Comparison of ENCODE assay signal across 1 cellular context in the genomic region with DNA sequence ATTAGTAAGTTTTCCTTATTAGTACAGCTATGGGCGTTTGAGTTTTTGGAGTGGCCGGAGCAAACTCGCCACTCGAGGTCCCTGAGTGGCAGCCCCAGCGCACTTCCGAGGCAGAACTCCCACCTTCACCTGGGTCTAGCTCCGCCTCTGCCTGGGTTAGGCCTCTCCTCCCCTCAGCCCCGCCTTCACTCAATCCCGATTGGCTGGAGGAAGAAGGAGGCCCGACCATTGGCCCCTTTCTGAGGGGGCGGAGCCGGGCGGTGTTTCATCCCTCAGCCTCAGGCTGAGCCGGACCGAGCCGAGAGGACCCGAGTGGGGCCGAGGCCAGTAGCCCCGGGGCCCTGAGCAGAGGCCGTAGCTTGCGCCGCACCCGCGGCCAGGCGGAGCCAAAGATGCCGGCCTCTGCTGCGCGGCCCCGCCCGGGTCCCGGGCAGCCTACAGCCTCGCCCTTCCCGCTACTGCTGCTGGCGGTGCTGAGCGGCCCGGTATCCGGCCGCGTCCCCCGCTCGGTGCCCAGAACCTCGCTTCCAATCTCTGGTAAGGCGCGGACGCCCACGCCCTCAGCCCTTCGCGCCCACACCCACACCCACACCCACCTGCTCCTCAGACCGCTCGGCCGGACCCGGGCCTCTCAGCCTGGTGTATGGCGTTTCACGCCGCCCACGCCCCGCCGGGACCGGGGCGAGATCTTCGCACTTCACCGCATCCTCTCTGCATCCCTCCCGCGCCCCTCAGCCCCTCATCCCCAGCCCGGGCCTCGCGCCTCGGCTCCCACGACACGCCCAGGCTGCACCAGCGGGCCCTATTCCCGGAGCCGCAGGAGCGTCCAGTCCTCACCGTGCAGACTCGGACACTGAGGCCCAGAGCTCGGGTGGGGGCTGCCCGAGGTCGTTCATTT.
TF ChIP-seq lines count a peak whose summit lies in the region.

A gene with protein sequence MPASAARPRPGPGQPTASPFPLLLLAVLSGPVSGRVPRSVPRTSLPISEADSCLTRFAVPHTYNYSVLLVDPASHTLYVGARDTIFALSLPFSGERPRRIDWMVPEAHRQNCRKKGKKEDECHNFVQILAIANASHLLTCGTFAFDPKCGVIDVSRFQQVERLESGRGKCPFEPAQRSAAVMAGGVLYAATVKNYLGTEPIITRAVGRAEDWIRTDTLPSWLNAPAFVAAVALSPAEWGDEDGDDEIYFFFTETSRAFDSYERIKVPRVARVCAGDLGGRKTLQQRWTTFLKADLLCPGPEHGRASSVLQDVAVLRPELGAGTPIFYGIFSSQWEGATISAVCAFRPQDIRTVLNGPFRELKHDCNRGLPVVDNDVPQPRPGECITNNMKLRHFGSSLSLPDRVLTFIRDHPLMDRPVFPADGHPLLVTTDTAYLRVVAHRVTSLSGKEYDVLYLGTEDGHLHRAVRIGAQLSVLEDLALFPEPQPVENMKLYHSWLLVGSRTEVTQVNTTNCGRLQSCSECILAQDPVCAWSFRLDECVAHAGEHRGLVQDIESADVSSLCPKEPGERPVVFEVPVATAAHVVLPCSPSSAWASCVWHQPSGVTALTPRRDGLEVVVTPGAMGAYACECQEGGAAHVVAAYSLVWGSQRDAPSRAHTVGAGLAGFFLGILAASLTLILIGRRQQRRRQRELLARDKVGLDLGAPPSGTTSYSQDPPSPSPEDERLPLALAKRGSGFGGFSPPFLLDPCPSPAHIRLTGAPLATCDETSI (plus strand): TSS at position 263 of the 898 bp plus-strand sequence. CDS start 130 bp downstream, at position 393.

TF ChIP-seq in IMR-90, 13 proteins besides CTCF, POLR2A, EP300 and RAD21 (continued from another document):
- TF ChIP-seq ELK1 (IDR thresholded peaks at IDR 0.05; ENCODE audit: borderline replicate concordance, low read depth, low read length) (no peak), NFE2L2 (IDR thresholded peaks at IDR 0.05; ENCODE audit: low read depth, low read length) (no peak)
TF ChIP-seq in IMR-90: peak in this region for 0.
